ENCODE assay signal across 3 cellular contexts in genomic region chr13:99218545-99218944, GRCh38.
TF ChIP-seq lines count a peak whose summit lies in the region.

No MANE protein-coding gene starts in this region.

TF ChIP-seq in liver, 16 proteins besides CTCF, POLR2A, EP300 and RAD21:
- TF ChIP-seq HNF4A (conservative IDR thresholded peaks at IDR 0.05) = peak in 1 of 2 donors; percentile 31
- no peak for TF ChIP-seq ZBTB33 (IDR thresholded peaks at IDR 0.05)
- TF ChIP-seq RXRA (IDR thresholded peaks at IDR 0.05) = peak in 1 of 2 donors; percentile 13
- TF ChIP-seq ATF3 (IDR thresholded peaks at IDR 0.05) = no peak
- TF ChIP-seq JUND (IDR thresholded peaks at IDR 0.05) = peak in 1 of 2 donors; percentile 24
- TF ChIP-seq MAX (IDR thresholded peaks at IDR 0.05) = peak; percentile 29

TF ChIP-seq in HepG2, 621 proteins besides CTCF, POLR2A, EP300 and RAD21:
- TF ChIP-seq ZNF431 (CRISPR knock-in tag; IDR thresholded peaks at IDR 0.05; ENCODE audit: borderline replicate concordance, low read depth) (no peak), HIVEP1 (CRISPR knock-in tag; IDR thresholded peaks at IDR 0.05) (no peak), ZNF326 (CRISPR knock-in tag; IDR thresholded peaks at IDR 0.05; ENCODE audit: borderline replicate concordance) (no peak), ZNF224 (CRISPR knock-in tag; IDR thresholded peaks at IDR 0.05) (no peak), SP140L (CRISPR knock-in tag; IDR thresholded peaks at IDR 0.05; ENCODE audit: borderline replicate concordance) (no peak), REXO4 (CRISPR knock-in tag; IDR thresholded peaks at IDR 0.05; ENCODE audit: borderline replicate concordance) (no peak), FOXJ3 (CRISPR knock-in tag; IDR thresholded peaks at IDR 0.05; ENCODE audit: borderline replicate concordance) (no peak), IKZF5 (CRISPR knock-in tag; IDR thresholded peaks at IDR 0.05) (no peak), ZNF12 (CRISPR knock-in tag; IDR thresholded peaks at IDR 0.05) (no peak), CBX2 (IDR thresholded peaks at IDR 0.05; ENCODE audit: low read depth, low read length) (no peak), CBX2 (CRISPR knock-in tag; IDR thresholded peaks at IDR 0.05; ENCODE audit: low read depth) (no peak), CREB1 (IDR thresholded peaks at IDR 0.05) (no peak), CREB1 (CRISPR knock-in tag; IDR thresholded peaks at IDR 0.05) (no peak), LCORL (IDR thresholded peaks at IDR 0.05) (no peak), LCORL (CRISPR knock-in tag; IDR thresholded peaks at IDR 0.05) (no peak), EEA1 (CRISPR knock-in tag; IDR thresholded peaks at IDR 0.05; ENCODE audit: borderline replicate concordance) (no peak), ARID3A (IDR thresholded peaks at IDR 0.05; ENCODE audit: low read depth, low read length) (no peak), FOXC1 (CRISPR knock-in tag; IDR thresholded peaks at IDR 0.05; ENCODE audit: borderline replicate concordance) (no peak), PHB2 (IDR thresholded peaks at IDR 0.05; ENCODE audit: partially characterized antibody) (no peak), TEAD3 (CRISPR knock-in tag; optimal IDR thresholded peaks at IDR 0.05; ENCODE audit: borderline replicate concordance) (no peak), ZNF761 (CRISPR knock-in tag; conservative IDR thresholded peaks at IDR 0.05) (no peak), ZNF512 (CRISPR knock-in tag; IDR thresholded peaks at IDR 0.05) (no peak)

TF ChIP-seq in K562, 482 proteins besides CTCF, POLR2A, EP300 and RAD21:
- no peak for TF ChIP-seq POLR2AphosphoS5 (IDR thresholded peaks at IDR 0.05; ENCODE audit: control insufficient read depth, insufficient read depth, low read depth, low read length)
- TF ChIP-seq ARID3B (CRISPR knock-in tag; IDR thresholded peaks at IDR 0.05; ENCODE audit: borderline replicate concordance) = no peak
- no peak for TF ChIP-seq AFF1 (IDR thresholded peaks at IDR 0.05; ENCODE audit: low read depth in 1 of 2, partially characterized antibody in 2 of 2)
- TF ChIP-seq ERF (CRISPR knock-in tag; IDR thresholded peaks at IDR 0.05) = no peak
- TF ChIP-seq RBM14 (IDR thresholded peaks at IDR 0.05; ENCODE audit: borderline replicate concordance, insufficient read depth, low read depth, low read length) = no peak
- no peak for TF ChIP-seq ELK3 (CRISPR knock-in tag; IDR thresholded peaks at IDR 0.05)
- no peak for TF ChIP-seq RBM17 (IDR thresholded peaks at IDR 0.05; ENCODE audit: borderline replicate concordance, low read depth, low read length)
- TF ChIP-seq MEF2D (tag; conservative IDR thresholded peaks at IDR 0.05; ENCODE audit: low read depth) = no peak
- TF ChIP-seq HMGXB4 (CRISPR knock-in tag; IDR thresholded peaks at IDR 0.05) = no peak
- TF ChIP-seq EZH2 (IDR thresholded peaks at IDR 0.05; ENCODE audit: borderline replicate concordance, low read depth, low read length) = no peak
- no peak for TF ChIP-seq MCM2 (IDR thresholded peaks at IDR 0.05; ENCODE audit: low read depth)
- TF ChIP-seq THAP12 (CRISPR knock-in tag; IDR thresholded peaks at IDR 0.05) = no peak
- no peak for TF ChIP-seq RFX5 (IDR thresholded peaks at IDR 0.05; ENCODE audit: low read depth, low read length)
- no peak for TF ChIP-seq RUNX1 (IDR thresholded peaks at IDR 0.05; ENCODE audit: low read depth)
- no peak for TF ChIP-seq GATAD2A (IDR thresholded peaks at IDR 0.05)
- TF ChIP-seq PCBP1 (IDR thresholded peaks at IDR 0.05; ENCODE audit: low read depth, low read length, poor library complexity, severe bottlenecking) = no peak
